ENCODE assay signal across 2 cellular contexts in genomic region chr20:21189761-21190523, GRCh38.
TF ChIP-seq lines count a peak whose summit lies in the region.

No MANE protein-coding gene starts in this region.

TF ChIP-seq in WTC11, 78 proteins besides CTCF, POLR2A, EP300 and RAD21 (continued from another document and continues in another):
- TF ChIP-seq ZMAT4 (CRISPR knock-in tag; IDR thresholded peaks at IDR 0.05) (peak; percentile 47; the same call in 1 of the 2 replicates), ZNF416 (CRISPR knock-in tag; IDR thresholded peaks at IDR 0.05) (no peak), ZNF532 (CRISPR knock-in tag; IDR thresholded peaks at IDR 0.05; ENCODE audit: borderline replicate concordance) (no peak), CDX4 (CRISPR knock-in tag; IDR thresholded peaks at IDR 0.05; ENCODE audit: borderline replicate concordance) (no peak), MAX (CRISPR knock-in tag; IDR thresholded peaks at IDR 0.05) (peak; percentile 56; the same call in 1 of the 2 replicates), ETV6 (CRISPR knock-in tag; IDR thresholded peaks at IDR 0.05) (no peak), USF2 (CRISPR knock-in tag; IDR thresholded peaks at IDR 0.05) (no peak), MXD4 (CRISPR knock-in tag; IDR thresholded peaks at IDR 0.05; ENCODE audit: borderline replicate concordance) (no peak), ZNF671 (CRISPR knock-in tag; IDR thresholded peaks at IDR 0.05) (no peak), TEAD1 (CRISPR knock-in tag; IDR thresholded peaks at IDR 0.05) (peak; percentile 42; the same call in 1 of the 2 replicates), GABPB1 (CRISPR knock-in tag; IDR thresholded peaks at IDR 0.05) (no peak), HMGXB4 (CRISPR knock-in tag; IDR thresholded peaks at IDR 0.05) (no peak), ZNF425 (CRISPR knock-in tag; conservative IDR thresholded peaks at IDR 0.05) (no peak), OVOL2 (CRISPR knock-in tag; IDR thresholded peaks at IDR 0.05; ENCODE audit: borderline replicate concordance) (no peak), CREM (CRISPR knock-in tag; IDR thresholded peaks at IDR 0.05) (no peak), GRHL2 (CRISPR knock-in tag; IDR thresholded peaks at IDR 0.05; ENCODE audit: insufficient replicate concordance, severe bottlenecking) (no peak), ZNF423 (CRISPR knock-in tag; IDR thresholded peaks at IDR 0.05) (peak; percentile 99)

TF ChIP-seq in HepG2, 621 proteins besides CTCF, POLR2A, EP300 and RAD21 (continued from another document):
- TF ChIP-seq KMT2A (CRISPR knock-in tag; IDR thresholded peaks at IDR 0.05) (no peak), ZNF354B (CRISPR knock-in tag; IDR thresholded peaks at IDR 0.05) (no peak), EED (CRISPR knock-in tag; IDR thresholded peaks at IDR 0.05) (no peak), MAX (IDR thresholded peaks at IDR 0.05) (no peak), ZNF18 (CRISPR knock-in tag; IDR thresholded peaks at IDR 0.05; ENCODE audit: insufficient replicate concordance) (no peak), ZNF451 (CRISPR knock-in tag; IDR thresholded peaks at IDR 0.05) (no peak)
